Comparison of ENCODE assay signal across 26 cellular contexts in the genomic region with DNA sequence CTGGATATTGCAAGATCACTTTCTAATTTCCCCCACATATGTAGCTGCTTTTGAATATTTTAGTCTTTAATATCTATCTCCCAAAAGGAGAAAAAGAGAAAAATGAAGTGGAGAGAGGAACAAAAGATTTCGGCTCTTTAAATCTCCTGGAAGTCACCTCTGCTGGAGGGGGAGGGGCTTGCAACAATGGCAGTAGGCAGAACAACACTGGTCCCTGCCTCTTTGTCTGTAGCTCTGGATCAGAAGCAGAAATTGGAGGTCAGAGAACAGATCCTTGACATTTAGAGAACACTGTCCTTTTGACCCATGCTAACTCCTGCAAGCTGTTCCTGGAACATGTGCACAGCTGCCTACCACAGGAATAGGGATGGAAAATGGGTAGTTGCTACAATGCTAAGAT.
"Had no signal": no experiment of that assay in that cellular context is flagged by ENCODE, and none has a peak within 500 bp of the region (broad histone marks: within the 10 kb centered on the region; RNA-seq: fewer than 3 reads in every experiment).

No MANE protein-coding gene starts in this region.

- H3K4me3 ChIP-seq: esophagus muscularis mucosa, gastrocnemius medialis, heart left ventricle, pancreas, psoas muscle, right atrium auricular region, upper lobe of left lung had no signal

- H3K4me3 Mint-ChIP-seq: activated B cell treated with CpG ODN at 0.5 μM for 24 hours; activated CD4-positive, alpha-beta T cell treated with anti-CD3 and anti-CD28 coated beads for 36 hours; activated naive CD8-positive, alpha-beta T cell treated with anti-CD3 and anti-CD28 coated beads for 36 hours; activated T-cell treated with anti-CD3 and anti-CD28 coated beads, Interleukin-2, amount 50 U/mL, for 24 hours; natural killer cell; T-helper 1 cell treated with Interleukin-12 subunit alpha and Interleukin-12 subunit beta and Interleukin-4 antibody, amounts not matched to agents 30 μg/mL and 1 μg/mL, for 36 hours had no signal

- H3K36me3 ChIP-seq: esophagus muscularis mucosa, gastrocnemius medialis, heart left ventricle, pancreas, right atrium auricular region, upper lobe of left lung had no signal

- H3K4me1 ChIP-seq: esophagus muscularis mucosa, gastrocnemius medialis, heart left ventricle, pancreas, psoas muscle, right atrium auricular region, upper lobe of left lung had no signal

- H3K27ac Mint-ChIP-seq: activated B cell treated with CpG ODN at 0.5 μM for 24 hours; activated CD4-positive, alpha-beta T cell treated with anti-CD3 and anti-CD28 coated beads for 36 hours; activated naive CD8-positive, alpha-beta T cell treated with anti-CD3 and anti-CD28 coated beads for 36 hours; activated T-cell treated with anti-CD3 and anti-CD28 coated beads, Interleukin-2, amount 50 U/mL, for 24 hours; natural killer cell; T-helper 1 cell treated with Interleukin-12 subunit alpha and Interleukin-12 subunit beta and Interleukin-4 antibody, amounts not matched to agents 30 μg/mL and 1 μg/mL, for 36 hours had no signal

- H3K4me1 Mint-ChIP-seq: activated B cell treated with CpG ODN at 0.5 μM for 24 hours; activated CD4-positive, alpha-beta T cell treated with anti-CD3 and anti-CD28 coated beads for 36 hours; activated naive CD8-positive, alpha-beta T cell treated with anti-CD3 and anti-CD28 coated beads for 36 hours; natural killer cell had no signal

- ATAC-seq: activated CD4-positive, alpha-beta T cell treated with anti-CD3 and anti-CD28 coated beads for 36 hours; gastrocnemius medialis; heart left ventricle; left ventricle myocardium superior; natural killer cell; pancreas; psoas muscle had no signal

- DNase-seq: activated B cell treated with CpG ODN at 0.5 μM for 24 hours; activated CD4-positive, alpha-beta T cell treated with anti-CD3 and anti-CD28 coated beads for 36 hours; activated CD4-positive, alpha-beta T cell treated with anti-CD3 and anti-CD28 coated beads, Interleukin-2, amount 50 U/mL, for 4 hours; activated CD8-positive, alpha-beta memory T cell treated with anti-CD3 and anti-CD28 coated beads for 24 hours; activated CD8-positive, alpha-beta memory T cell treated with anti-CD3 and anti-CD28 coated beads, Interleukin-2, amount 50 U/mL, for 4 hours; activated naive CD4-positive, alpha-beta T cell treated with Interleukin-2 at 50 U/mL for 16 hours; activated naive CD8-positive, alpha-beta T cell treated with anti-CD3 and anti-CD28 coated beads for 36 hours; activated T-cell treated with anti-CD3 and anti-CD28 coated beads, Interleukin-2, amount 50 U/mL, for 24 hours; central memory CD4-positive, alpha-beta T cell; dermis blood vessel endothelial cell; effector memory CD4-positive, alpha-beta T cell; gastrocnemius medialis; heart left ventricle; left ventricle myocardium superior; mammary epithelial cell; midbrain; natural killer cell; pancreas; psoas muscle; stimulated activated CD4-positive, alpha-beta T cell treated with anti-CD3 and anti-CD28 coated beads, Interleukin-4, amount 100 ng/mL, for 24 hours; stimulated activated naive CD4-positive, alpha-beta T cell treated with Interleukin-2 at 50 U/mL for 16 hours; T1000; upper lobe of left lung had no signal

- H3K27ac ChIP-seq: esophagus muscularis mucosa, gastrocnemius medialis, heart left ventricle, pancreas, psoas muscle, right atrium auricular region, upper lobe of left lung had no signal

- H3K9me3 ChIP-seq: esophagus muscularis mucosa, gastrocnemius medialis, pancreas, psoas muscle, right atrium auricular region, upper lobe of left lung had no signal

- H3K27me3 ChIP-seq: gastrocnemius medialis, right atrium auricular region, upper lobe of left lung had no signal

- H3K36me3 Mint-ChIP-seq: activated naive CD8-positive, alpha-beta T cell treated with anti-CD3 and anti-CD28 coated beads for 36 hours; natural killer cell had no signal

- H3K9me3 Mint-ChIP-seq: activated B cell treated with CpG ODN at 0.5 μM for 24 hours; activated naive CD8-positive, alpha-beta T cell treated with anti-CD3 and anti-CD28 coated beads for 36 hours; activated T-cell treated with anti-CD3 and anti-CD28 coated beads, Interleukin-2, amount 50 U/mL, for 24 hours; natural killer cell; T-helper 1 cell treated with Interleukin-12 subunit alpha and Interleukin-12 subunit beta and Interleukin-4 antibody, amounts not matched to agents 30 μg/mL and 1 μg/mL, for 36 hours had no signal
